ENCODE assay signal across 26 cellular contexts in the genomic region with DNA sequence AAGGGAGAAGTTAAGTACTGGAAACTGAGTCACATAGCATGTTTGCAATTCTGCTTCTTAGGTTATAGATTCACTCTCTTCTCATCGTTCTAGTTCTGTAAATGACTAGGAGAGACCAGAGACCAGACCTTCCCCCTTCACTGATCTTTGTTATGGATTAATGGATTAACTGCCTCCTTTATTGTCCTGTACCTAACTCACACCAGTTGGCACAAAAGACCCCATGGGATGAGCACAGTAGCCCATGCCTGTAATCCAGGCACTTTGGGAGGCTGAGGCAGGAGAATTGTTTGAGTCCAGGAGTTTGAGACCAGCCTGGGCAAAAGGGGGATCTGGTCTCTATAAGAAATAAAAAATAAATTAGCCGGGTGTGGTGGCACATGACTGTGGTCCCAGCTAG.
"Had no signal": no experiment of that assay in that cellular context is flagged by ENCODE, and none has a peak within 500 bp of the region (broad histone marks: within the 10 kb centered on the region; RNA-seq: fewer than 3 reads in every experiment).

No MANE protein-coding gene starts in this region.

- H3K4me1 ChIP-seq: adrenal gland, gastroesophageal sphincter, psoas muscle, stomach, thyroid gland, upper lobe of right lung had no signal

- H3K27me3 Mint-ChIP-seq: activated B cell treated with CpG ODN at 0.5 μM for 24 hours; stimulated activated naive B cell treated with anti-CD40 and anti-IgM and Interleukin-4, amounts not matched to agents 10 μg/mL and 1 μg/mL and 100 μg/mL, for 72 hours had no signal

- DNase-seq: activated B cell treated with CpG ODN at 0.5 μM for 24 hours; activated CD4-positive, alpha-beta T cell treated with anti-CD3 and anti-CD28 coated beads, Interleukin-2, amount 50 U/mL, for 4 hours; activated CD8-positive, alpha-beta memory T cell treated with anti-CD3 and anti-CD28 coated beads for 24 hours; activated effector memory CD4-positive, alpha-beta T cell treated with Interleukin-2 at 50 U/mL for 16 hours; activated naive CD4-positive, alpha-beta T cell treated with anti-CD3 and anti-CD28 coated beads for 36 hours; activated naive CD8-positive, alpha-beta T cell treated with anti-CD3 and anti-CD28 coated beads for 36 hours; adrenal gland; aorta; body of pancreas; effector CD8-positive, alpha-beta T cell; erythroblast; head of caudate nucleus; hippocampal formation; naive thymus-derived CD4-positive, alpha-beta T cell; nucleus accumbens; pancreas; psoas muscle; stimulated activated CD4-positive, alpha-beta T cell treated with anti-CD3 and anti-CD28 coated beads, Interleukin-15, amount 100 ng/mL, for 24 hours; stimulated activated CD4-positive, alpha-beta T cell treated with anti-CD3 and anti-CD28 coated beads, Interleukin-2, amount 100 ng/mL, for 24 hours; stimulated activated naive B cell treated with anti-CD40 and anti-IgM and Interleukin-4, amounts not matched to agents 10 μg/mL and 1 μg/mL and 100 μg/mL, for 72 hours; stomach; T-helper 2 cell; thyroid gland; upper lobe of right lung had no signal

- H3K36me3 Mint-ChIP-seq: naive thymus-derived CD4-positive, alpha-beta T cell had no signal

- H3K27ac Mint-ChIP-seq: activated B cell treated with CpG ODN at 0.5 μM for 24 hours; activated naive CD4-positive, alpha-beta T cell treated with anti-CD3 and anti-CD28 coated beads for 36 hours; activated naive CD8-positive, alpha-beta T cell treated with anti-CD3 and anti-CD28 coated beads for 36 hours; mesothelial cell of epicardium; naive thymus-derived CD4-positive, alpha-beta T cell; stimulated activated naive B cell treated with anti-CD40 and anti-IgM and Interleukin-4, amounts not matched to agents 10 μg/mL and 1 μg/mL and 100 μg/mL, for 72 hours had no signal

- H3K27ac ChIP-seq: adrenal gland, body of pancreas, gastroesophageal sphincter, pancreas, psoas muscle, stomach, thyroid gland, upper lobe of right lung had no signal

- H3K4me3 ChIP-seq: adrenal gland, body of pancreas, gastroesophageal sphincter, pancreas, psoas muscle, stomach, thyroid gland, upper lobe of right lung had no signal

- ATAC-seq: body of pancreas; gastroesophageal sphincter; naive thymus-derived CD4-positive, alpha-beta T cell; pancreas; psoas muscle; stimulated activated naive B cell treated with anti-CD40 and anti-IgM and Interleukin-4, amounts not matched to agents 10 μg/mL and 1 μg/mL and 100 μg/mL, for 72 hours; upper lobe of right lung had no signal

- H3K27me3 ChIP-seq: adrenal gland, body of pancreas, gastroesophageal sphincter, pancreas, stomach, thyroid gland, upper lobe of right lung had no signal

- H3K9me3 Mint-ChIP-seq: activated B cell treated with CpG ODN at 0.5 μM for 24 hours; stimulated activated naive B cell treated with anti-CD40 and anti-IgM and Interleukin-4, amounts not matched to agents 10 μg/mL and 1 μg/mL and 100 μg/mL, for 72 hours had no signal

- H3K4me3 Mint-ChIP-seq: activated B cell treated with CpG ODN at 0.5 μM for 24 hours; activated naive CD4-positive, alpha-beta T cell treated with anti-CD3 and anti-CD28 coated beads for 36 hours; activated naive CD8-positive, alpha-beta T cell treated with anti-CD3 and anti-CD28 coated beads for 36 hours; mesothelial cell of epicardium; naive thymus-derived CD4-positive, alpha-beta T cell; stimulated activated naive B cell treated with anti-CD40 and anti-IgM and Interleukin-4, amounts not matched to agents 10 μg/mL and 1 μg/mL and 100 μg/mL, for 72 hours had no signal

- H3K36me3 ChIP-seq: adrenal gland, gastroesophageal sphincter, pancreas, stomach, thyroid gland, upper lobe of right lung had no signal

- H3K9me3 ChIP-seq: adrenal gland, body of pancreas, gastroesophageal sphincter, pancreas, psoas muscle, stomach, thyroid gland, upper lobe of right lung had no signal
